ENCODE assay signal across 23 cellular contexts in the genomic region with DNA sequence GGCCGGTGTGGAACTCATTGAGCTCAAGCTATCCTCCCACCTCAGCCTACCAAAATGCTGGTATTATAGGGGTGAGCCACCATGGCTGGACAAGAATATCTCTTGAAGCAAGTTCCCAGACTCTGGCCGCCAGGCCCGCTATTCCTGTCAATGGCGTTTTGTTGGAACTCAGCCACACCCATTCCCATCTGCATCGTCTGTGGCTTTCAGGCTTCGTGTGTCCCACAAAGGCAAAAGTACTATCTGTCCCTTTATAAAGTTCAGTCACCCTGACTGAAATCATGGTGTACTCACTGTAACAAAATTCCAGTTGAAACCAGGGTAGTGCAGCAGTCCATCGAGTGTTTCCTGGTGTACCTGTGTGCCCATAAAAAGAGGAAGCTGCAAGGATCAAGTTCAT.
DNase-seq lines count a peak whose midpoint lies in the region; ATAC-seq, FAIRE-seq and TF ChIP-seq lines count a peak whose summit lies in the region.
"Had no signal": no experiment of that assay in that cellular context is flagged by ENCODE, and none has a peak within 500 bp of the region (broad histone marks: within the 10 kb centered on the region; RNA-seq: fewer than 3 reads in every experiment).

No MANE protein-coding gene starts in this region.

- 9 to 10% methylated on average over 7 of the region's 7 CpGs for WGBS in body of pancreas, 2 donors
- 98% methylated on average over 7 of the region's 7 CpGs for WGBS in HepG2 (ENCODE audit: low lambda C conversion rate)
- 78% methylated on average over 7 of the region's 7 CpGs for WGBS in suprapubic skin

- no peak overlapping the region for H3K9ac ChIP-seq in HepG2 (ENCODE audit: insufficient read depth, low read depth, low read length)

- no peak overlapping the region for H2AFZ ChIP-seq in HepG2 (ENCODE audit: low read length)

- TF ChIP-seq RAD21 in HepG2 (CRISPR knock-in tag; IDR thresholded peaks at IDR 0.05) = no peak

- no TSS peak for BruUV-seq in HepG2 (replicated peaks; lab: Mats Ljungman, UMichigan)

- no peak for FAIRE-seq in HepG2 (lab: Jason Lieb, UNC)
- FAIRE-seq: endothelial cell of umbilical vein, GM12891, TTC549 had no signal

- intact Hi-C loops in activated naive CD4-positive, alpha-beta T cell treated with anti-CD3 and anti-CD28 coated beads for 36 hours (cut with micrococcal nuclease) = no loop called here
- intact Hi-C loops in body of pancreas (cut with DNase I) (no loop called here), HepG2 (cut with micrococcal nuclease; ENCODE audit: unreplicated experiment) (no loop called here)

- H3K4me1 Mint-ChIP-seq in activated naive CD4-positive, alpha-beta T cell treated with anti-CD3 and anti-CD28 coated beads, Interleukin-2, amount 10 ng/mL, durations not matched to agents 7 days and 5 days = peaks cover 25% of the 10 kb centered on the region
- H3K4me1 Mint-ChIP-seq in activated naive CD4-positive, alpha-beta T cell treated with anti-CD3 and anti-CD28 coated beads for 36 hours (ENCODE audit: low read depth) = peaks cover 11% of the 10 kb centered on the region

- H3K4me3 Mint-ChIP-seq in activated naive CD4-positive, alpha-beta T cell treated with anti-CD3 and anti-CD28 coated beads, Interleukin-2, amount 10 ng/mL, durations not matched to agents 7 days and 5 days = no peak overlapping the region
- no peak overlapping the region for H3K4me3 Mint-ChIP-seq in activated naive CD4-positive, alpha-beta T cell treated with anti-CD3 and anti-CD28 coated beads for 36 hours
- H3K4me3 Mint-ChIP-seq: activated CD4-positive, alpha-beta memory T cell treated with anti-CD3 and anti-CD28 coated beads, Interleukin-2, amount 10 ng/mL, durations not matched to agents 7 days and 5 days; activated T-helper 1 cell treated with anti-CD3 and anti-CD28 coated beads, Interleukin-12 subunit alpha, Interleukin-12 subunit beta, Interleukin-2, Interleukin-4 antibody, amounts not matched to agents 30 ng/mL and 10 ng/mL and 1 ng/mL, durations not matched to agents 14 hours and 24 hours and 36 hours; CD8-positive, alpha-beta T cell; immature natural killer cell had no signal

- TF ChIP-seq EP300 in HepG2 (IDR thresholded peaks at IDR 0.05; ENCODE audit: low read depth in 2 of 2, low read length in 2 of 2) (no peak), HepG2 (CRISPR knock-in tag; IDR thresholded peaks at IDR 0.05; ENCODE audit: borderline replicate concordance) (no peak), suprapubic skin (IDR thresholded peaks at IDR 0.05) (no peak)

- peak; percentile 34 for ATAC-seq in body of pancreas
- no peak for ATAC-seq in HepG2
- ATAC-seq in HG03378 (IDR thresholded peaks at IDR 0.05; ENCODE audit: unreplicated experiment) = no peak
- ATAC-seq in GM21381 (IDR thresholded peaks at IDR 0.05; ENCODE audit: unreplicated experiment) = no peak
- ATAC-seq: CD8-positive, alpha-beta T cell; gastroesophageal sphincter; PC-3; stimulated activated naive CD8-positive, alpha-beta T cell treated with anti-CD3 and anti-CD28 coated beads, Interleukin-15, Interleukin-2, amounts not matched to agents 100 U/mL and 50 U/mL, for 24 hours had no signal

- TF ChIP-seq CTCF in body of pancreas (IDR thresholded peaks at IDR 0.05) = no peak
- no peak for TF ChIP-seq CTCF in HepG2 (CRISPR knock-in tag; IDR thresholded peaks at IDR 0.05)
- TF ChIP-seq CTCF in suprapubic skin (IDR thresholded peaks at IDR 0.05) = no peak

- DNase-seq in activated naive CD4-positive, alpha-beta T cell treated with anti-CD3 and anti-CD28 coated beads, Interleukin-2, amount 10 ng/mL, durations not matched to agents 7 days and 5 days = peak; percentile 12
- no peak for DNase-seq in activated naive CD4-positive, alpha-beta T cell treated with anti-CD3 and anti-CD28 coated beads for 36 hours
- DNase-seq in body of pancreas (peak; percentile 69 to 74 (median 72)), HepG2 (ENCODE audit: low spot score) (no peak), suprapubic skin (ENCODE audit: low spot score in 2 of 2) (peak in 1 of 2 donors; percentile 61), ecto neural progenitor cell (ENCODE audit: low spot score) (no peak)
- DNase-seq: ACHN; activated CD4-positive, alpha-beta memory T cell treated with anti-CD3 and anti-CD28 coated beads, Interleukin-2, amount 10 ng/mL, durations not matched to agents 7 days and 5 days; amniotic stem cell; CD8-positive, alpha-beta T cell; immature natural killer cell; NCI-H1048; NCI-H345; PC-3; stimulated activated naive CD8-positive, alpha-beta T cell treated with anti-CD3 and anti-CD28 coated beads, Interleukin-15, Interleukin-2, amounts not matched to agents 100 U/mL and 50 U/mL, for 24 hours; uterus had no signal

- peaks cover 42% of the 10 kb centered on the region for H3K27me3 Mint-ChIP-seq in activated naive CD4-positive, alpha-beta T cell treated with anti-CD3 and anti-CD28 coated beads, Interleukin-2, amount 10 ng/mL, durations not matched to agents 7 days and 5 days
- peaks cover 19% of the 10 kb centered on the region for H3K27me3 Mint-ChIP-seq in activated naive CD4-positive, alpha-beta T cell treated with anti-CD3 and anti-CD28 coated beads for 36 hours (ENCODE audit: low read depth)

- no peak overlapping the region for H3K4me2 ChIP-seq in HepG2 (ENCODE audit: low read depth, low read length)

- peaks cover 0 to 1% of the 10 kb centered on the region in 2 donors for H3K36me3 ChIP-seq in body of pancreas (replicated peaks in 1 of 2; ENCODE audit: insufficient read depth in 1 of 2, low read depth in 2 of 2)
- H3K36me3 ChIP-seq in HepG2 (replicated peaks in 1 of 2; ENCODE audit: control insufficient read depth in 1 of 2, insufficient read depth in 2 of 2, low read length in 2 of 2) = peaks cover 61 to 95% of the 10 kb centered on the region in 2 experiments
- H3K36me3 ChIP-seq in suprapubic skin = peaks cover 19% of the 10 kb centered on the region
- H3K36me3 ChIP-seq: uterus had no signal

- H3K79me2 ChIP-seq in HepG2 (ENCODE audit: insufficient read depth, low read length) = peaks cover 14% of the 10 kb centered on the region

- TF ChIP-seq POLR2A in body of pancreas (IDR thresholded peaks at IDR 0.05) (no peak), HepG2 (IDR thresholded peaks at IDR 0.05; ENCODE audit: insufficient read depth in 1 of 2, low read depth in 2 of 2, low read length in 2 of 2) (no peak), suprapubic skin (IDR thresholded peaks at IDR 0.05) (no peak)

- no peaks in the 10 kb centered on the region for H3K36me3 Mint-ChIP-seq in activated naive CD4-positive, alpha-beta T cell treated with anti-CD3 and anti-CD28 coated beads, Interleukin-2, amount 10 ng/mL, durations not matched to agents 7 days and 5 days
- no peaks in the 10 kb centered on the region for H3K36me3 Mint-ChIP-seq in activated naive CD4-positive, alpha-beta T cell treated with anti-CD3 and anti-CD28 coated beads for 36 hours (ENCODE audit: low read depth)
- H3K36me3 Mint-ChIP-seq: CD8-positive, alpha-beta T cell; immature natural killer cell had no signal

- CTCF ChIA-PET in activated naive CD4-positive, alpha-beta T cell treated with anti-CD3 and anti-CD28 coated beads, Interleukin-2, amount 10 ng/mL, durations not matched to agents 7 days and 5 days (lab: Charles Lee) = no interaction called here
- CTCF ChIA-PET in activated naive CD4-positive, alpha-beta T cell treated with anti-CD3 and anti-CD28 coated beads for 36 hours (lab: Charles Lee) = no interaction called here
- CTCF ChIA-PET in HepG2 (lab: Yijun Ruan, JAX; ENCODE audit: low intra/inter-chr PET ratio, low total read pairs) = no interaction called here

- H3K4me1 ChIP-seq in body of pancreas = peaks cover 100% of the 10 kb centered on the region
- peaks cover 11% of the 10 kb centered on the region; the same call in 1 of the 2 replicates for H3K4me1 ChIP-seq in HepG2 (ENCODE audit: insufficient read depth, low read length)
- H3K4me1 ChIP-seq in suprapubic skin = peaks cover 42% of the 10 kb centered on the region

- POLR2A ChIA-PET in HepG2 (lab: Yijun Ruan, JAX) = no interaction called here

- no peaks in the 10 kb centered on the region for H3K9me3 Mint-ChIP-seq in activated naive CD4-positive, alpha-beta T cell treated with anti-CD3 and anti-CD28 coated beads, Interleukin-2, amount 10 ng/mL, durations not matched to agents 7 days and 5 days
- no peaks in the 10 kb centered on the region for H3K9me3 Mint-ChIP-seq in activated naive CD4-positive, alpha-beta T cell treated with anti-CD3 and anti-CD28 coated beads for 36 hours
- H3K9me3 Mint-ChIP-seq: activated CD4-positive, alpha-beta memory T cell treated with anti-CD3 and anti-CD28 coated beads, Interleukin-2, amount 10 ng/mL, durations not matched to agents 7 days and 5 days; activated T-helper 1 cell treated with anti-CD3 and anti-CD28 coated beads, Interleukin-12 subunit alpha, Interleukin-12 subunit beta, Interleukin-2, Interleukin-4 antibody, amounts not matched to agents 30 ng/mL and 10 ng/mL and 1 ng/mL, durations not matched to agents 14 hours and 24 hours and 36 hours; CD8-positive, alpha-beta T cell; immature natural killer cell had no signal

- H4K20me1 ChIP-seq in HepG2 (ENCODE audit: insufficient read depth, low read length) = peaks cover 69% of the 10 kb centered on the region

- H3K9me3 ChIP-seq in body of pancreas = no peaks in the 10 kb centered on the region
- no peaks in the 10 kb centered on the region for H3K9me3 ChIP-seq in HepG2 (ENCODE audit: low read length)
- H3K9me3 ChIP-seq in suprapubic skin = no peaks in the 10 kb centered on the region
- H3K9me3 ChIP-seq: gastroesophageal sphincter, uterus had no signal

- in situ Hi-C loops in HepG2 (cut with HindIII; ENCODE audit: extremely low pct_ligation_motif_present, low pct_unique_long_range_greater_than_20kb) = no loop called here

- H3K4me3 ChIP-seq in body of pancreas (no peak overlapping the region), HepG2 (replicated peaks in 1 of 3; ENCODE audit: insufficient read depth in 1 of 3, low read depth in 2 of 3, low read length in 3 of 3) (no peak overlapping the region), suprapubic skin (no peak overlapping the region)
- H3K4me3 ChIP-seq: gastroesophageal sphincter, uterus had no signal

- H3K27me3 ChIP-seq in body of pancreas = no peaks in the 10 kb centered on the region
- H3K27me3 ChIP-seq in HepG2 (ENCODE audit: control insufficient read depth in 1 of 2, insufficient read depth in 2 of 2, low read length in 2 of 2) = no peaks in the 10 kb centered on the region
- no peaks in the 10 kb centered on the region for H3K27me3 ChIP-seq in suprapubic skin
- H3K27me3 ChIP-seq: gastroesophageal sphincter, uterus had no signal

- H3K27ac Mint-ChIP-seq in activated naive CD4-positive, alpha-beta T cell treated with anti-CD3 and anti-CD28 coated beads, Interleukin-2, amount 10 ng/mL, durations not matched to agents 7 days and 5 days = no peak overlapping the region
- no peak overlapping the region for H3K27ac Mint-ChIP-seq in activated naive CD4-positive, alpha-beta T cell treated with anti-CD3 and anti-CD28 coated beads for 36 hours
- H3K27ac Mint-ChIP-seq: activated CD4-positive, alpha-beta memory T cell treated with anti-CD3 and anti-CD28 coated beads, Interleukin-2, amount 10 ng/mL, durations not matched to agents 7 days and 5 days; activated T-helper 1 cell treated with anti-CD3 and anti-CD28 coated beads, Interleukin-12 subunit alpha, Interleukin-12 subunit beta, Interleukin-2, Interleukin-4 antibody, amounts not matched to agents 30 ng/mL and 10 ng/mL and 1 ng/mL, durations not matched to agents 14 hours and 24 hours and 36 hours; CD8-positive, alpha-beta T cell; immature natural killer cell had no signal

- peak overlapping the region; percentile 96 to 99 (median 96) for H3K27ac ChIP-seq in body of pancreas
- no peak overlapping the region for H3K27ac ChIP-seq in HepG2 (ENCODE audit: extremely low read length, insufficient read depth, low read length)
- H3K27ac ChIP-seq in suprapubic skin = peak overlapping the region; percentile 59
- H3K27ac ChIP-seq: gastroesophageal sphincter, uterus had no signal

Comparison
In these comparisons a context has a peak if more than half of its experiments do, and no peak if none do; other contexts are left out.
1. DNase-seq: peak in activated naive CD4-positive, alpha-beta T cell treated with anti-CD3 and anti-CD28 coated beads, Interleukin-2, amount 10 ng/mL, durations not matched to agents 7 days and 5 days (single experiment) and body of pancreas (4 of 4); none in activated naive CD4-positive, alpha-beta T cell treated with anti-CD3 and anti-CD28 coated beads for 36 hours (single experiment), HepG2 (single experiment) and ecto neural progenitor cell (single experiment).